ENCODE assay signal across 1 cellular context in the genomic region with DNA sequence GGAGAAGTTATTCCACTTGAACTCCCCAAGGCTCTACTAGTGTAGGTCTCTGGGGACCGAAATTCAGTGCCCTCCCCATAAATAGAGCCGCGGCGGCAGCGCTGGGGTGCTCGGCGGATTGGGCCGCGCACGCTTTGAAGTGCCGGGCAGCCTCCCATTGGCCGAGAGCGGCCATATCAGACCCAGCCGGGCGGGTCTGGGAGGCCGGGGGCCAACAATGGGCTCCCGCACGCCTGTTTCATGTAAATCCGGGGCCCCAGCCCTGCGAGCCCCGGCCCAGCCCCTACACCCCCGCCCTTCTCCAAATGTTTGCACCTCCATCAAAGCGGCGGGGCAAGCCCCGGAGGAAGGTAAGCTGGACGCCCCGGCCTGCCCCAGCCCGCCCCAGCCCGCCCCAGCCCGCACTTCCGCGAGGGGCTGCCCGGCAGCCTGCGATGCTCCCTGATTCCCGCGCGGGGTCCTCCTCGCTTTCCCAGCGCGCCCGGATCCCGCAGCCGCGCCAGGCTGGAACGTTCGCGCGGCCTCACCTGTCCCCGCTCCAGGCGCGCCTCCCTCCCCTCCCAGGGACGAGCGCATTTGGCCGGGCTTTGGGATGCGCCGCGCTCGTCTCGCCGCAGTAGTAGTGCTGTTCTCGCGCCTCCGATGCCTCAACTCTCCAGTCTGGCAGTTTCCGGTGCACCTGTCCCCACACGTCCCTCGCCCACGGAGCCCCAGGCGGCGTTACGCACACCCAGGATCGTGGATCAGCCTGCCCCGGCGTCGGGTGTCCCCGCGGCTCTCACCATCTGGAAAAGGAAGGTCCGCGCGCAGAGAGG.
TF ChIP-seq lines count a peak whose summit lies in the region.

A gene with protein sequence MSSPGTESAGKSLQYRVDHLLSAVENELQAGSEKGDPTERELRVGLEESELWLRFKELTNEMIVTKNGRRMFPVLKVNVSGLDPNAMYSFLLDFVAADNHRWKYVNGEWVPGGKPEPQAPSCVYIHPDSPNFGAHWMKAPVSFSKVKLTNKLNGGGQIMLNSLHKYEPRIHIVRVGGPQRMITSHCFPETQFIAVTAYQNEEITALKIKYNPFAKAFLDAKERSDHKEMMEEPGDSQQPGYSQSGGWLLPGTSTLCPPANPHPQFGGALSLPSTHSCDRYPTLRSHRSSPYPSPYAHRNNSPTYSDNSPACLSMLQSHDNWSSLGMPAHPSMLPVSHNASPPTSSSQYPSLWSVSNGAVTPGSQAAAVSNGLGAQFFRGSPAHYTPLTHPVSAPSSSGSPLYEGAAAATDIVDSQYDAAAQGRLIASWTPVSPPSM (minus strand): TSS at position 51 of the 815 bp plus-strand sequence. CDS start 260 bp downstream, outside the sequence.

TF ChIP-seq in HEK293, 187 proteins besides CTCF, POLR2A, EP300 and RAD21 (continued from another document and continues in another):
- TF ChIP-seq, protein P1, sequence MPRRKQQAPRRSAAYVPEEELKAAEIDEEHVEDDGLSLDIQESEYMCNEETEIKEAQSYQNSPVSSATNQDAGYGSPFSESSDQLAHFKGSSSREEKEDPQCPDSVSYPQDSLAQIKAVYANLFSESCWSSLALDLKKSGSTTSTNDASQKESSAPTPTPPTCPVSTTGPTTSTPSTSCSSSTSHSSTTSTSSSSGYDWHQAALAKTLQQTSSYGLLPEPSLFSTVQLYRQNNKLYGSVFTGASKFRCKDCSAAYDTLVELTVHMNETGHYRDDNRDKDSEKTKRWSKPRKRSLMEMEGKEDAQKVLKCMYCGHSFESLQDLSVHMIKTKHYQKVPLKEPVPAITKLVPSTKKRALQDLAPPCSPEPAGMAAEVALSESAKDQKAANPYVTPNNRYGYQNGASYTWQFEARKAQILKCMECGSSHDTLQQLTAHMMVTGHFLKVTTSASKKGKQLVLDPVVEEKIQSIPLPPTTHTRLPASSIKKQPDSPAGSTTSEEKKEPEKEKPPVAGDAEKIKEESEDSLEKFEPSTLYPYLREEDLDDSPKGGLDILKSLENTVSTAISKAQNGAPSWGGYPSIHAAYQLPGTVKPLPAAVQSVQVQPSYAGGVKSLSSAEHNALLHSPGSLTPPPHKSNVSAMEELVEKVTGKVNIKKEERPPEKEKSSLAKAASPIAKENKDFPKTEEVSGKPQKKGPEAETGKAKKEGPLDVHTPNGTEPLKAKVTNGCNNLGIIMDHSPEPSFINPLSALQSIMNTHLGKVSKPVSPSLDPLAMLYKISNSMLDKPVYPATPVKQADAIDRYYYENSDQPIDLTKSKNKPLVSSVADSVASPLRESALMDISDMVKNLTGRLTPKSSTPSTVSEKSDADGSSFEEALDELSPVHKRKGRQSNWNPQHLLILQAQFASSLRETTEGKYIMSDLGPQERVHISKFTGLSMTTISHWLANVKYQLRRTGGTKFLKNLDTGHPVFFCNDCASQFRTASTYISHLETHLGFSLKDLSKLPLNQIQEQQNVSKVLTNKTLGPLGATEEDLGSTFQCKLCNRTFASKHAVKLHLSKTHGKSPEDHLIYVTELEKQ (tag by site-specific recombination; IDR thresholded peaks at IDR 0.05; ENCODE audit: borderline replicate concordance): no peak
- TF ChIP-seq ZNF426 (tag by site-specific recombination; IDR thresholded peaks at IDR 0.05) (no peak), GLIS2 (tag by site-specific recombination; IDR thresholded peaks at IDR 0.05) (peak; percentile 26; the same call in 1 of the 2 replicates), OVOL3 (tag by site-specific recombination; IDR thresholded peaks at IDR 0.05) (no peak), ZBTB17 (tag by site-specific recombination; IDR thresholded peaks at IDR 0.05) (peak; percentile 39; the same call in 1 of the 2 replicates), ZNF175 (tag by site-specific recombination; IDR thresholded peaks at IDR 0.05) (no peak), ZBTB48 (tag by site-specific recombination; IDR thresholded peaks at IDR 0.05) (peak; percentile 22; the same call in 1 of the 2 replicates), ZNF670 (tag by site-specific recombination; IDR thresholded peaks at IDR 0.05; ENCODE audit: low read depth) (no peak), ZNF121 (tag by site-specific recombination; IDR thresholded peaks at IDR 0.05) (no peak), ZNF335 (tag by site-specific recombination; conservative IDR thresholded peaks at IDR 0.05) (peak; percentile 94), ZNF510 (tag by site-specific recombination; IDR thresholded peaks at IDR 0.05; ENCODE audit: insufficient replicate concordance) (no peak), ZBTB8A (tag by site-specific recombination; IDR thresholded peaks at IDR 0.05) (peak; percentile 83), ZSCAN16 (tag by site-specific recombination; IDR thresholded peaks at IDR 0.05) (no peak), ZNF843 (tag by site-specific recombination; IDR thresholded peaks at IDR 0.05) (no peak), FEZF1 (tag by site-specific recombination; IDR thresholded peaks at IDR 0.05) (no peak), KLF10 (tag by site-specific recombination; IDR thresholded peaks at IDR 0.05) (no peak), ZNF140 (tag by site-specific recombination; IDR thresholded peaks at IDR 0.05) (no peak), ZBTB1 (tag by site-specific recombination; IDR thresholded peaks at IDR 0.05) (no peak), ZNF555 (tag by site-specific recombination; conservative IDR thresholded peaks at IDR 0.05) (no peak), ZNF341 (tag by site-specific recombination; IDR thresholded peaks at IDR 0.05; ENCODE audit: low read depth) (peak; percentile 37; the same call in 1 of the 2 replicates), ZNF24 (tag by site-specific recombination; IDR thresholded peaks at IDR 0.05) (no peak), YY1 (tag by site-specific recombination; IDR thresholded peaks at IDR 0.05) (0 out of 2 replicates have a peak, but pooled peaks have one; percentile 35)
- TF ChIP-seq, protein P2, sequence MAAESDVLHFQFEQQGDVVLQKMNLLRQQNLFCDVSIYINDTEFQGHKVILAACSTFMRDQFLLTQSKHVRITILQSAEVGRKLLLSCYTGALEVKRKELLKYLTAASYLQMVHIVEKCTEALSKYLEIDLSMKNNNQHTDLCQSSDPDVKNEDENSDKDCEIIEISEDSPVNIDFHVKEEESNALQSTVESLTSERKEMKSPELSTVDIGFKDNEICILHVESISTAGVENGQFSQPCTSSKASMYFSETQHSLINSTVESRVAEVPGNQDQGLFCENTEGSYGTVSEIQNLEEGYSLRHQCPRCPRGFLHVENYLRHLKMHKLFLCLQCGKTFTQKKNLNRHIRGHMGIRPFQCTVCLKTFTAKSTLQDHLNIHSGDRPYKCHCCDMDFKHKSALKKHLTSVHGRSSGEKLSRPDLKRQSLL (tag by site-specific recombination; IDR thresholded peaks at IDR 0.05): no peak
- TF ChIP-seq, protein P3, sequence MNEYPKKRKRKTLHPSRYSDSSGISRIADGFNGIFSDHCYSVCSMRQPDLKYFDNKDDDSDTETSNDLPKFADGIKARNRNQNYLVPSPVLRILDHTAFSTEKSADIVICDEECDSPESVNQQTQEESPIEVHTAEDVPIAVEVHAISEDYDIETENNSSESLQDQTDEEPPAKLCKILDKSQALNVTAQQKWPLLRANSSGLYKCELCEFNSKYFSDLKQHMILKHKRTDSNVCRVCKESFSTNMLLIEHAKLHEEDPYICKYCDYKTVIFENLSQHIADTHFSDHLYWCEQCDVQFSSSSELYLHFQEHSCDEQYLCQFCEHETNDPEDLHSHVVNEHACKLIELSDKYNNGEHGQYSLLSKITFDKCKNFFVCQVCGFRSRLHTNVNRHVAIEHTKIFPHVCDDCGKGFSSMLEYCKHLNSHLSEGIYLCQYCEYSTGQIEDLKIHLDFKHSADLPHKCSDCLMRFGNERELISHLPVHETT (tag by site-specific recombination; IDR thresholded peaks at IDR 0.05): no peak
- TF ChIP-seq, protein P4, sequence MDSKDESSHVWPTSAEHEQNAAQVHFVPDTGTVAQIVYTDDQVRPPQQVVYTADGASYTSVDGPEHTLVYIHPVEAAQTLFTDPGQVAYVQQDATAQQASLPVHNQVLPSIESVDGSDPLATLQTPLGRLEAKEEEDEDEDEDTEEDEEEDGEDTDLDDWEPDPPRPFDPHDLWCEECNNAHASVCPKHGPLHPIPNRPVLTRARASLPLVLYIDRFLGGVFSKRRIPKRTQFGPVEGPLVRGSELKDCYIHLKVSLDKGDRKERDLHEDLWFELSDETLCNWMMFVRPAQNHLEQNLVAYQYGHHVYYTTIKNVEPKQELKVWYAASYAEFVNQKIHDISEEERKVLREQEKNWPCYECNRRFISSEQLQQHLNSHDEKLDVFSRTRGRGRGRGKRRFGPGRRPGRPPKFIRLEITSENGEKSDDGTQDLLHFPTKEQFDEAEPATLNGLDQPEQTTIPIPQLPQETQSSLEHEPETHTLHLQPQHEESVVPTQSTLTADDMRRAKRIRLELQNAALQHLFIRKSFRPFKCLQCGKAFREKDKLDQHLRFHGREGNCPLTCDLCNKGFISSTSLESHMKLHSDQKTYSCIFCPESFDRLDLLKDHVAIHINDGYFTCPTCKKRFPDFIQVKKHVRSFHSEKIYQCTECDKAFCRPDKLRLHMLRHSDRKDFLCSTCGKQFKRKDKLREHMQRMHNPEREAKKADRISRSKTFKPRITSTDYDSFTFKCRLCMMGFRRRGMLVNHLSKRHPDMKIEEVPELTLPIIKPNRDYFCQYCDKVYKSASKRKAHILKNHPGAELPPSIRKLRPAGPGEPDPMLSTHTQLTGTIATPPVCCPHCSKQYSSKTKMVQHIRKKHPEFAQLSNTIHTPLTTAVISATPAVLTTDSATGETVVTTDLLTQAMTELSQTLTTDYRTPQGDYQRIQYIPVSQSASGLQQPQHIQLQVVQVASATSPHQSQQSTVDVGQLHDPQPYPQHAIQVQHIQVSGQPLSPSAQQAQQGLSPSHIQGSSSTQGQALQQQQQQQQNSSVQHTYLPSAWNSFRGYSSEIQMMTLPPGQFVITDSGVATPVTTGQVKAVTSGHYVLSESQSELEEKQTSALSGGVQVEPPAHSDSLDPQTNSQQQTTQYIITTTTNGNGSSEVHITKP (tag by site-specific recombination; IDR thresholded peaks at IDR 0.05): peak; percentile 67
- TF ChIP-seq, protein P5, sequence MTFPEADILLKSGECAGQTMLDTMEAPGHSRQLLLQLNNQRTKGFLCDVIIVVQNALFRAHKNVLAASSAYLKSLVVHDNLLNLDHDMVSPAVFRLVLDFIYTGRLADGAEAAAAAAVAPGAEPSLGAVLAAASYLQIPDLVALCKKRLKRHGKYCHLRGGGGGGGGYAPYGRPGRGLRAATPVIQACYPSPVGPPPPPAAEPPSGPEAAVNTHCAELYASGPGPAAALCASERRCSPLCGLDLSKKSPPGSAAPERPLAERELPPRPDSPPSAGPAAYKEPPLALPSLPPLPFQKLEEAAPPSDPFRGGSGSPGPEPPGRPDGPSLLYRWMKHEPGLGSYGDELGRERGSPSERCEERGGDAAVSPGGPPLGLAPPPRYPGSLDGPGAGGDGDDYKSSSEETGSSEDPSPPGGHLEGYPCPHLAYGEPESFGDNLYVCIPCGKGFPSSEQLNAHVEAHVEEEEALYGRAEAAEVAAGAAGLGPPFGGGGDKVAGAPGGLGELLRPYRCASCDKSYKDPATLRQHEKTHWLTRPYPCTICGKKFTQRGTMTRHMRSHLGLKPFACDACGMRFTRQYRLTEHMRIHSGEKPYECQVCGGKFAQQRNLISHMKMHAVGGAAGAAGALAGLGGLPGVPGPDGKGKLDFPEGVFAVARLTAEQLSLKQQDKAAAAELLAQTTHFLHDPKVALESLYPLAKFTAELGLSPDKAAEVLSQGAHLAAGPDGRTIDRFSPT (tag by site-specific recombination; IDR thresholded peaks at IDR 0.05): no peak
- TF ChIP-seq, protein P6, sequence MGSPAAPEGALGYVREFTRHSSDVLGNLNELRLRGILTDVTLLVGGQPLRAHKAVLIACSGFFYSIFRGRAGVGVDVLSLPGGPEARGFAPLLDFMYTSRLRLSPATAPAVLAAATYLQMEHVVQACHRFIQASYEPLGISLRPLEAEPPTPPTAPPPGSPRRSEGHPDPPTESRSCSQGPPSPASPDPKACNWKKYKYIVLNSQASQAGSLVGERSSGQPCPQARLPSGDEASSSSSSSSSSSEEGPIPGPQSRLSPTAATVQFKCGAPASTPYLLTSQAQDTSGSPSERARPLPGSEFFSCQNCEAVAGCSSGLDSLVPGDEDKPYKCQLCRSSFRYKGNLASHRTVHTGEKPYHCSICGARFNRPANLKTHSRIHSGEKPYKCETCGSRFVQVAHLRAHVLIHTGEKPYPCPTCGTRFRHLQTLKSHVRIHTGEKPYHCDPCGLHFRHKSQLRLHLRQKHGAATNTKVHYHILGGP (tag by site-specific recombination; IDR thresholded peaks at IDR 0.05): no peak
- TF ChIP-seq, protein P7, sequence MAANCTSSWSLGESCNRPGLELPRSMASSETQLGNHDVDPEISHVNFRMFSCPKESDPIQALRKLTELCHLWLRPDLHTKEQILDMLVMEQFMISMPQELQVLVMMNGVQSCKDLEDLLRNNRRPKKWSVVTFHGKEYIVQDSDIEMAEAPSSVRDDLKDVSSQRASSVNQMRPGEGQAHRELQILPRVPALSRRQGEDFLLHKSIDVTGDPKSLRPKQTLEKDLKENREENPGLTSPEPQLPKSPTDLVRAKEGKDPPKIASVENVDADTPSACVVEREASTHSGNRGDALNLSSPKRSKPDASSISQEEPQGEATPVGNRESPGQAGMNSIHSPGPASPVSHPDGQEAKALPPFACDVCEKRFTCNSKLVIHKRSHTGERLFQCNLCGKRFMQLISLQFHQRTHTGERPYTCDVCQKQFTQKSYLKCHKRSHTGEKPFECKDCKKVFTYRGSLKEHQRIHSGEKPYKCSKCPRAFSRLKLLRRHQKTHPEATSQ (tag by site-specific recombination; IDR thresholded peaks at IDR 0.05): 0 out of 2 replicates have a peak, but pooled peaks have one; percentile 25
- TF ChIP-seq, protein P8, sequence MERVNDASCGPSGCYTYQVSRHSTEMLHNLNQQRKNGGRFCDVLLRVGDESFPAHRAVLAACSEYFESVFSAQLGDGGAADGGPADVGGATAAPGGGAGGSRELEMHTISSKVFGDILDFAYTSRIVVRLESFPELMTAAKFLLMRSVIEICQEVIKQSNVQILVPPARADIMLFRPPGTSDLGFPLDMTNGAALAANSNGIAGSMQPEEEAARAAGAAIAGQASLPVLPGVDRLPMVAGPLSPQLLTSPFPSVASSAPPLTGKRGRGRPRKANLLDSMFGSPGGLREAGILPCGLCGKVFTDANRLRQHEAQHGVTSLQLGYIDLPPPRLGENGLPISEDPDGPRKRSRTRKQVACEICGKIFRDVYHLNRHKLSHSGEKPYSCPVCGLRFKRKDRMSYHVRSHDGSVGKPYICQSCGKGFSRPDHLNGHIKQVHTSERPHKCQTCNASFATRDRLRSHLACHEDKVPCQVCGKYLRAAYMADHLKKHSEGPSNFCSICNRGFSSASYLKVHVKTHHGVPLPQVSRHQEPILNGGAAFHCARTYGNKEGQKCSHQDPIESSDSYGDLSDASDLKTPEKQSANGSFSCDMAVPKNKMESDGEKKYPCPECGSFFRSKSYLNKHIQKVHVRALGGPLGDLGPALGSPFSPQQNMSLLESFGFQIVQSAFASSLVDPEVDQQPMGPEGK (tag by site-specific recombination; IDR thresholded peaks at IDR 0.05): peak; percentile 72
- TF ChIP-seq, protein P9, sequence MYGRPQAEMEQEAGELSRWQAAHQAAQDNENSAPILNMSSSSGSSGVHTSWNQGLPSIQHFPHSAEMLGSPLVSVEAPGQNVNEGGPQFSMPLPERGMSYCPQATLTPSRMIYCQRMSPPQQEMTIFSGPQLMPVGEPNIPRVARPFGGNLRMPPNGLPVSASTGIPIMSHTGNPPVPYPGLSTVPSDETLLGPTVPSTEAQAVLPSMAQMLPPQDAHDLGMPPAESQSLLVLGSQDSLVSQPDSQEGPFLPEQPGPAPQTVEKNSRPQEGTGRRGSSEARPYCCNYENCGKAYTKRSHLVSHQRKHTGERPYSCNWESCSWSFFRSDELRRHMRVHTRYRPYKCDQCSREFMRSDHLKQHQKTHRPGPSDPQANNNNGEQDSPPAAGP (tag by site-specific recombination; IDR thresholded peaks at IDR 0.05): no peak
